Comparison of ENCODE assay signal across 1 cellular context in the genomic region with DNA sequence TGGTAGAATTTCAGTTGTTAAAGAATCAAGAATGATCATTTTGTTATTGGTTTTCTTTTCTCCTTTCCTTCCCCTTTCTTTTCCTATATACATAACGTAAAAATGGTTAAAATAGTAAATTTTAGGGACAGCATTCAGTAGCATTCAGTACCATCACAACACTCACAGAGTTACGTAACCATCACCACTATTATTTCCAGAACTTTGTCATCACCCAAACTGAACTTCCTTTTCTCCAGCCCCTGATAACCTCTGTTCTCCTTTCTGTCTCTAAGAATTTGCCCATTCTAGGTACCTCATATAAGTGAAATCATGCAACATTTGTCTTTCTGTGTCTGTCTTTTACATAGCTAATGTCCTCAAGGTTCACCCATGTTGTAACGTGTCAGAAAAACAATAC.
TF ChIP-seq lines count a peak whose summit lies in the region.

No MANE protein-coding gene starts in this region.

TF ChIP-seq in GM12878, 131 proteins besides CTCF, POLR2A, EP300 and RAD21 (continued from another document):
- TF ChIP-seq TARDBP (IDR thresholded peaks at IDR 0.05; ENCODE audit: borderline replicate concordance) (no peak), FOXK2 (IDR thresholded peaks at IDR 0.05) (no peak), RAD51 (IDR thresholded peaks at IDR 0.05) (no peak), SIX5 (IDR thresholded peaks at IDR 0.05; ENCODE audit: low read depth, low read length, severe bottlenecking) (no peak), SUPT20H (IDR thresholded peaks at IDR 0.05; ENCODE audit: borderline replicate concordance, control insufficient read depth, low read depth, low read length) (no peak)
